Comparison of ENCODE assay signal across 8 cellular contexts in the genomic region with DNA sequence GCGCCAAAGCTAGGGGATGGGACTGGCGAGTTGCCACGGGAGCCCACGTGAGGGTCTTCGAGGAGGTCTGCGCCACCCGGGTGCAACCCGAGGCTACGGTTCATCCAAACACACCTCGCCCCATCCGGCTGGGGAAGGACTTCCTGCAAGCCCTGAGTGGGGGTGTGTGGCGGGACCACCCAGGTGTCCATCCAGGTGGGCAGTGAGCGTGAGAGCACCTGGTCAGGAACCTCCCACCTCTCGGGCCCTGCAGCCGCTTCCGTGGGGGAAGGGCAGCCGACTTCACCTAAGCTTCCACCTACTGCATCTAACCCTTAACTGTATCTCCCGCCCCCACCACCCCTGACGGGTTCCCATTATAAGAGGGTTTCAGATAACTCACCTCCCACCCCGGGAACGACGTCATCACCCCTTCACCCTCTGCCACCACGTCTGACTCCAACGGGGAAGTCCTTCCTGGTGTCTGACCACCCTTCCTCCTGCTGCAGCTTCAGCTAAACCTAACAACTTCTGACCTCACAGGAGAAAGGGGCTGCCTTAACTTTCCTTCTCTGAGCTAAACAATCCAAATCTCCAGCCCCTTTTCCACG. TPM values are rescaled to one million over a fixed set of nuclear protein-coding genes. Genes with fewer than 3 reads are reported as not detected.
A peak's percentile ranks its signal among the peaks of the same experiment; 100 is the strongest.
DNase-seq lines count a peak whose midpoint lies in the region; ATAC-seq and TF ChIP-seq lines count a peak whose summit lies in the region.

No MANE protein-coding gene starts in this region.

- CTCF ChIA-PET in HCT116 (lab: Charles Lee): interaction anchor here (0.6 to 2.4 kb wide), 14 partner anchors 8 to 447 kb away, joined by 3 to 14 read pairs (median 4); a partner anchor contains a TSS

- intact Hi-C loops in HCT116 (cut with micrococcal nuclease): loop anchor here (2.0 to 5.0 kb wide), 2 partner anchors 231 to 514 kb away; a partner anchor contains a TSS

- H3K4me2 ChIP-seq in HCT116 (ENCODE audit: low read length): peak overlapping the region; percentile 72; the same call in 1 of the 2 replicates
- peak overlapping the region; percentile 76 for H3K4me2 ChIP-seq in SU-DHL-6 (ENCODE audit: low read depth, low read length, poor library complexity, severe bottlenecking)

- H4K20me1 ChIP-seq in HCT116 (ENCODE audit: insufficient read depth): no peaks in the 10 kb centered on the region
- H4K20me1 ChIP-seq in SU-DHL-6 (ENCODE audit: low read depth, low read length): no peaks in the 10 kb centered on the region

- H2AFZ ChIP-seq in HCT116 (ENCODE audit: low read depth, low read length, poor library complexity, severe bottlenecking) (no peak overlapping the region), SU-DHL-6 (ENCODE audit: low read depth, low read length, severe bottlenecking) (peak overlapping the region; percentile 19)

- H3K9ac ChIP-seq in HCT116 (ENCODE audit: low read length): no peak overlapping the region
- H3K9ac ChIP-seq in SU-DHL-6 (ENCODE audit: low read length): peak overlapping the region; percentile 58

- no peak for TF ChIP-seq POLR2A in HCT116 (IDR thresholded peaks at IDR 0.05; ENCODE audit: borderline replicate concordance, extremely low read depth, insufficient read depth, insufficient read length)

- ATAC-seq in HCT116: no peak

- H3K79me2 ChIP-seq in HCT116 (ENCODE audit: insufficient read depth, low read length) (no peaks in the 10 kb centered on the region), SU-DHL-6 (ENCODE audit: insufficient read depth, low read length) (no peaks in the 10 kb centered on the region)

- BruUV-seq in HCT116 (replicated peaks; lab: Mats Ljungman, UMichigan): no TSS peak

- RAD21 ChIA-PET in HCT116 (lab: Charles Lee; ENCODE audit: low non-redundant PET in 1 of 2, low total read pairs in 2 of 2, uncharacterized antibody in 2 of 2, unreplicated experiment in 2 of 2): interaction anchor here in 1 of 2 experiments (0.9 kb wide), 1 partner anchor 198 kb away, joined by 3 read pairs; no protein-coding TSS in a partner anchor

- no peak overlapping the region for H3K4me3 ChIP-seq in HCT116 (replicated peaks in 1 of 2; ENCODE audit: low read depth in 1 of 2, low read length in 2 of 2)
- H3K4me3 ChIP-seq in SU-DHL-6 (ENCODE audit: insufficient read depth, low read length, poor library complexity, severe bottlenecking): peak overlapping the region; percentile 44
- peak overlapping the region; percentile 66 for H3K4me3 ChIP-seq in coronary artery

- H3K36me3 ChIP-seq in HCT116 (ENCODE audit: control insufficient read depth in 1 of 2, insufficient read depth in 2 of 2, low read length in 2 of 2): no peaks in the 10 kb centered on the region
- no peaks in the 10 kb centered on the region for H3K36me3 ChIP-seq in SU-DHL-6 (ENCODE audit: low read length)

- no peaks in the 10 kb centered on the region for H3K27me3 ChIP-seq in HCT116 (ENCODE audit: insufficient read depth, low read length)
- H3K27me3 ChIP-seq in SU-DHL-6 (ENCODE audit: low read length): no peaks in the 10 kb centered on the region

- POLR2A ChIA-PET in HCT116 (lab: Charles Lee): no interaction called here

- H3F3A ChIP-seq in SU-DHL-6 (ENCODE audit: insufficient read depth): peaks cover 27% of the 10 kb centered on the region

- DNase-seq in HCT116 (ENCODE audit: low read depth, low spot score) (no peak), coronary artery (ENCODE audit: low spot score) (no peak), SHP77 treated with DMSO at 0.1 percent for 48 hours (lab: John Stamatoyannopoulos, UW) (no peak), inferior parietal cortex (ENCODE audit: extremely low spot score) (no peak), iPS-NIHi11 (ENCODE audit: low spot score) (no peak), NOMO-1 (lab: John Stamatoyannopoulos, UW; ENCODE audit: unreplicated experiment in 2 of 2) (no peak)
- peak; percentile 41 for DNase-seq in stimulated activated CD4-positive, alpha-beta T cell treated with anti-CD3 and anti-CD28 coated beads, Interleukin-4, amount 100 ng/mL, for 24 hours

- H3K9me2 ChIP-seq in HCT116 (ENCODE audit: insufficient read depth) (no peaks in the 10 kb centered on the region), SU-DHL-6 (replicated peaks; ENCODE audit: insufficient read depth, low read length) (no peaks in the 10 kb centered on the region)

- H3K4me1 ChIP-seq in HCT116 (ENCODE audit: control insufficient read depth in 1 of 2, insufficient read depth in 2 of 2, low read length in 2 of 2): peaks cover 3 to 33% of the 10 kb centered on the region in 2 experiments

- H3K27ac ChIP-seq in HCT116 (ENCODE audit: low read depth, low read length) (no peak overlapping the region), SU-DHL-6 (ENCODE audit: low read depth, low read length) (peak overlapping the region; percentile 77), coronary artery (no peak overlapping the region)

- no peak for TF ChIP-seq RAD21 in HCT116 (IDR thresholded peaks at IDR 0.05; ENCODE audit: low read depth)

- TF ChIP-seq CTCF in HCT116 (IDR thresholded peaks at IDR 0.05 in 2 of 3, conservative IDR thresholded peaks at IDR 0.05 in 1 of 3; ENCODE audit: borderline replicate concordance in 1 of 3, insufficient read depth in 1 of 3, low read depth in 2 of 3, low read length in 2 of 3) (no peak), SU-DHL-6 (IDR thresholded peaks at IDR 0.05; ENCODE audit: insufficient read depth, low read length, poor library complexity, severe bottlenecking) (no peak), coronary artery (IDR thresholded peaks at IDR 0.05) (no peak)

- H3K9me3 ChIP-seq in HCT116 (ENCODE audit: control insufficient read depth in 1 of 2, insufficient read depth in 1 of 2, low read depth in 1 of 2, low read length in 2 of 2) (no peaks in the 10 kb centered on the region), SU-DHL-6 (ENCODE audit: insufficient read depth, low read length) (no peaks in the 10 kb centered on the region)

TF ChIP-seq in HCT116, 20 proteins besides CTCF, POLR2A, EP300 and RAD21:
- no peak for TF ChIP-seq CBX3 (IDR thresholded peaks at IDR 0.05; ENCODE audit: low read depth)
- TF ChIP-seq, protein P1, sequence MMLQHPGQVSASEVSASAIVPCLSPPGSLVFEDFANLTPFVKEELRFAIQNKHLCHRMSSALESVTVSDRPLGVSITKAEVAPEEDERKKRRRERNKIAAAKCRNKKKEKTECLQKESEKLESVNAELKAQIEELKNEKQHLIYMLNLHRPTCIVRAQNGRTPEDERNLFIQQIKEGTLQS (IDR thresholded peaks at IDR 0.05): no peak
TF ChIP-seq in HCT116: peak in this region for 0.

RNA-seq across cellular contexts. Expression of a gene that starts 27.3 kb away (rescaled TPM):
- total RNA-seq in HCT116 (2021; ENCODE audit: unreplicated experiment): 43.6 TPM
- 32.0 and 43.0 TPM in 2 replicates for polyA plus RNA-seq in HCT116 (2012)

Comparison
In these comparisons a context has a peak if more than half of its experiments do, and no peak if none do; other contexts are left out.
1. H3K4me3 ChIP-seq: peak in SU-DHL-6 (single experiment) and coronary artery (single experiment); none in HCT116 (0 of 2).